Comparison of ENCODE assay signal across 8 cellular contexts in the genomic region with DNA sequence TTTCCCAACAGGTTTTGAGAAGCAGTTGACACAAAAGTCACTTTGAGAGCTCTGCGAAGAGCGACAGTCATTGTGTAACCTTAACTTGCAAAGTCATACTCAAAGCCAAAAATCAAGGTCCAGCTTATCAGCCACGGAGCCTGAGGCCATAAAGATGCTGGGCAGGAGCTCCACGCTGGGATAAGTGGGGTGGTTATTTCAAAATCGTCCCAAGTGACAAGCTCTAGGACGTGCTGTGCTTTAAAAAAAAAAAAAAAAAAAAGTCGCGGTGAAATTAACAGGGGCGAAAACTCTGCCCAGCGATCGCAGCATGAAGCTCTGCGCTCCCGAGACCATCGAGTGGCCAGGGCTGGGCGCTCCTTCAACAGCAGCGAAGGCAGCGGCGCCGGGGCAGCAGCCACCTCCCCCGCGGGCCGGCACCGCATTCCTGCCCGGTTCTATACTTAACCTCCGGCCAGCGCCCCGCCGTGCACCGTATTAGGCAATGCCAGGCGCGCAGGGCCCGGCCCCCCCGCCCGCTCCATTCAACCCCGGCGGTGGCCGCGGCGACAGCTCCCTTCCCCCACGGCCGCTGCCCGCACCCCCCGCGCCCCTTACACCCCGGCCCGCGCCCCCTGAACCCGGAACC. TPM values are rescaled to one million over a fixed set of nuclear protein-coding genes. Genes with fewer than 3 reads are reported as not detected.
DNase-seq lines count a peak whose midpoint lies in the region; ATAC-seq and TF ChIP-seq lines count a peak whose summit lies in the region.

No MANE protein-coding gene starts in this region.

- H3K4me3 ChIP-seq in iPS-18c (ENCODE audit: insufficient read depth, low read depth, low read length) (peak overlapping the region; percentile 69), skeletal muscle cell (ENCODE audit: low read depth, low read length) (peak overlapping the region; percentile 73)

- DNase-seq in COLO829 (ENCODE audit: low spot score) (peak; percentile 13), T-helper 17 cell (peak in 1 of 3 donors; percentile 29), MCF 10A (ENCODE audit: unreplicated experiment) (peak; percentile 72), skeletal muscle cell (ENCODE audit: low read depth) (no peak), NCI-H128 (lab: John Stamatoyannopoulos, UW; ENCODE audit: unreplicated experiment) (no peak)

- BruUV-seq in MCF 10A (replicated peaks; lab: Mats Ljungman, UMichigan): no TSS peak

- no peaks in the 10 kb centered on the region for H3K36me3 Mint-ChIP-seq in T-helper 17 cell (ENCODE audit: low read depth)
- peaks cover 16% of the 10 kb centered on the region for H3K36me3 Mint-ChIP-seq in MCF 10A (ENCODE audit: insufficient read depth, unreplicated experiment)

- CTCF ChIA-PET in MCF 10A (lab: Yijun Ruan, JAX): interaction anchor here (0.7 to 2.7 kb wide), 10 partner anchors 8 to 623 kb away, joined by 3 to 13 read pairs (median 4); no protein-coding TSS in a partner anchor

- ATAC-seq in GM19467 (IDR thresholded peaks at IDR 0.05; ENCODE audit: unreplicated experiment) (peak; percentile 36), HG03521 (IDR thresholded peaks at IDR 0.05; ENCODE audit: unreplicated experiment) (peak; percentile 39), T-helper 17 cell (peak; percentile 60)

- H3K9me3 ChIP-seq in T-helper 17 cell (ENCODE audit: control insufficient read depth, low read length, poor library complexity, severe bottlenecking): no peaks in the 10 kb centered on the region
- no peaks in the 10 kb centered on the region for H3K9me3 ChIP-seq in iPS-18c (ENCODE audit: control insufficient read depth, insufficient read depth, low read length)

- intact Hi-C loops in MCF 10A (cut with micrococcal nuclease): loop anchor here (1.0 kb wide), 1 partner anchor 27 kb away; no protein-coding TSS in a partner anchor

- POLR2A ChIA-PET in MCF 10A (lab: Yijun Ruan, JAX): interaction anchor here (0.7 to 5.8 kb wide), 13 partner anchors 10 to 415 kb away, joined by 3 to 126 read pairs (median 3); partner anchors contain the start of genes STAM and TRDMT1

- H3K4me1 Mint-ChIP-seq in T-helper 17 cell: peaks cover 10% of the 10 kb centered on the region
- H3K4me1 Mint-ChIP-seq in MCF 10A (ENCODE audit: insufficient read depth, unreplicated experiment): peaks cover 6% of the 10 kb centered on the region

- peaks cover 8% of the 10 kb centered on the region for H3K27me3 Mint-ChIP-seq in T-helper 17 cell
- no peaks in the 10 kb centered on the region for H3K27me3 Mint-ChIP-seq in MCF 10A (ENCODE audit: insufficient read depth, unreplicated experiment)

- H3K27ac Mint-ChIP-seq in T-helper 17 cell: no peak overlapping the region
- no peak overlapping the region for H3K27ac Mint-ChIP-seq in MCF 10A (ENCODE audit: low read depth, unreplicated experiment)

- peak overlapping the region; percentile 92 for H3K4me3 Mint-ChIP-seq in T-helper 17 cell
- peak overlapping the region; percentile 80 for H3K4me3 Mint-ChIP-seq in MCF 10A (ENCODE audit: unreplicated experiment)

- no peak for TF ChIP-seq CTCF in MCF 10A (IDR thresholded peaks at IDR 0.05; ENCODE audit: unreplicated experiment)

- no peaks in the 10 kb centered on the region for H3K9me3 Mint-ChIP-seq in MCF 10A (ENCODE audit: unreplicated experiment)

RNA-seq across cellular contexts. Expression of gene HACD1, which starts 0.7 kb away (rescaled TPM):
- 1 to 10 TPM in 1 of 2 donors, under 1 TPM in 1; 0.44 to 3.7 TPM for total RNA-seq in T-helper 17 cell
- 29.6 and 34.2 TPM in 2 replicates for total RNA-seq in MCF 10A (2022)

RNA-seq across cellular contexts. Expression of gene STAM, which starts 27.4 kb away (rescaled TPM):
- total RNA-seq in T-helper 17 cell: 10 to 100 TPM; 55.9 to 65.8 TPM
- 35.4 and 55.5 TPM in 2 replicates for total RNA-seq in MCF 10A (2022)

Comparison
In these comparisons a context has a peak if more than half of its experiments do, and no peak if none do; other contexts are left out.
1. DNase-seq: peak in COLO829 (single experiment) and MCF 10A (single experiment); none in skeletal muscle cell (single experiment) and NCI-H128 (single experiment).
2. Peak in every context shown above with its lines, with median percentiles within 50 percentile points of each other: ATAC-seq.